ENCODE assay signal across 10 cellular contexts in the genomic region with DNA sequence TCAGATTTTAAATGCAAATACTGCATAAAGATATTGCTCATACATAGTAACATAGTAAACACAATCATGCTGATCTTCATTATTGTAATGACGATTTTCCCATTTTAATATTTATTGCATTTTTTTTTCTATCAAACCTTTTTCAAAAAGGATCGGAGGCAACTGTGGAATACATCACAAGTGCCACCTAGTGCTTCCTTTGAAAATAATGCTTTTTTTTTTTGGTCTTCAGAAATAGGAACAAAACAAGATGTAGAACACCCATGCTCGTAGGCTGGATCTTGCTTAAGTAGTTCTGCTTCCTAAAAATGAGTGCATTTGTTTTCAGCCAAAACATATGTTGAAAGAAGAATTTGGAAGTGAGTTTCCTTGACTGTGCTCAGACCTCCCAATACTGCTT. TPM values are rescaled to one million over a fixed set of nuclear protein-coding genes. Genes with fewer than 3 reads are reported as not detected.
DNase-seq lines count a peak whose midpoint lies in the region; ATAC-seq and TF ChIP-seq lines count a peak whose summit lies in the region.
"Had no signal": no experiment of that assay in that cellular context is flagged by ENCODE, and none has a peak within 500 bp of the region (broad histone marks: within the 10 kb centered on the region; RNA-seq: fewer than 3 reads in every experiment).

No MANE protein-coding gene starts in this region.

- H3K4me1 ChIP-seq in liver (ENCODE audit: control insufficient read depth in 4 of 4, insufficient read depth in 4 of 4, low read length in 3 of 4): peaks cover 2 to 13% (median 5%) of the 10 kb centered on the region in 4 donors

- peak; percentile 47 to 54 for DNase-seq in AML-193 (lab: John Stamatoyannopoulos, UW)
- DNase-seq in astrocyte of the spinal cord (ENCODE audit: low read depth, low spot score): no peak
- no peak for DNase-seq in cortex of kidney (lab: John Stamatoyannopoulos, UW)
- no peak for DNase-seq in activated T-cell treated with anti-CD3 and anti-CD28 coated beads, Interleukin-2, amount 50 U/mL, for 4 hours
- DNase-seq in foreskin melanocyte: no peak
- no peak for DNase-seq in kidney tubule cell (ENCODE audit: low spot score)
- DNase-seq: stimulated activated naive B cell treated with anti-CD40 and anti-IgM and Interleukin-4, amounts not matched to agents 10 μg/mL and 1 μg/mL and 100 μg/mL, for 72 hours had no signal

- peaks cover 6% of the 10 kb centered on the region for H3K9me3 Mint-ChIP-seq in activated T-cell treated with anti-CD3 and anti-CD28 coated beads, Interleukin-2, amount 50 U/mL, for 4 hours

- no peaks in the 10 kb centered on the region for H3K27me3 ChIP-seq in liver (ENCODE audit: control insufficient read depth in 4 of 4, insufficient read depth in 4 of 4, low read length in 3 of 4)

- no peak overlapping the region for H3K4me3 Mint-ChIP-seq in activated T-cell treated with anti-CD3 and anti-CD28 coated beads, Interleukin-2, amount 50 U/mL, for 4 hours
- H3K4me3 Mint-ChIP-seq: stimulated activated naive B cell treated with anti-CD40 and anti-IgM and Interleukin-4, amounts not matched to agents 10 μg/mL and 1 μg/mL and 100 μg/mL, for 72 hours; T-helper 2 cell treated with Interferon-gamma antibody and Interleukin-4, amounts not matched to agents 5 μg/mL and 100 μg/mL, for 36 hours had no signal

- no peaks in the 10 kb centered on the region for H3K27me3 Mint-ChIP-seq in activated T-cell treated with anti-CD3 and anti-CD28 coated beads, Interleukin-2, amount 50 U/mL, for 4 hours (ENCODE audit: low read depth)

- TF ChIP-seq RAD21 in Ishikawa (IDR thresholded peaks at IDR 0.05; ENCODE audit: low read depth): peak; percentile 40; the same call in 1 of the 2 replicates
- peak; percentile 87 to 89 for TF ChIP-seq RAD21 in liver (IDR thresholded peaks at IDR 0.05)

- TF ChIP-seq CTCF in astrocyte of the spinal cord (IDR thresholded peaks at IDR 0.05; ENCODE audit: low read depth, low read length) (peak; percentile 11), liver (IDR thresholded peaks at IDR 0.05; ENCODE audit: low read depth, low read length, missing input control) (peak; percentile 49)

- no peak for ATAC-seq in activated T-cell treated with anti-CD3 and anti-CD28 coated beads, Interleukin-2, amount 50 U/mL, for 4 hours

- H3K9ac ChIP-seq in liver (ENCODE audit: low read depth in 1 of 2, low read length in 2 of 2): no peak overlapping the region

- H3K4me3 ChIP-seq in astrocyte of the spinal cord (ENCODE audit: low read depth, low read length): no peak overlapping the region
- H3K4me3 ChIP-seq in liver (ENCODE audit: low read depth in 1 of 3, low read length in 3 of 3): no peak overlapping the region

- TF ChIP-seq EP300 in Ishikawa (IDR thresholded peaks at IDR 0.05; ENCODE audit: borderline replicate concordance): no peak

- peaks cover 12% of the 10 kb centered on the region for H3K4me1 Mint-ChIP-seq in activated T-cell treated with anti-CD3 and anti-CD28 coated beads, Interleukin-2, amount 50 U/mL, for 4 hours (ENCODE audit: low read depth)

- H3K36me3 ChIP-seq in liver (ENCODE audit: control insufficient read depth in 4 of 4, insufficient read depth in 3 of 4, low read depth in 1 of 4, low read length in 3 of 4): no peaks in the 10 kb centered on the region

- no peak overlapping the region for H3K27ac ChIP-seq in liver (ENCODE audit: low read depth in 1 of 2, low read length in 2 of 2)

- H3K9me3 ChIP-seq in liver (ENCODE audit: control insufficient read depth in 4 of 4, low read length in 3 of 4): no peaks in the 10 kb centered on the region

- 11% methylated on average over 3 of the region's 3 CpGs for WGBS in liver

- H3K36me3 Mint-ChIP-seq in activated T-cell treated with anti-CD3 and anti-CD28 coated beads, Interleukin-2, amount 50 U/mL, for 4 hours (ENCODE audit: insufficient read depth): peaks cover 14% of the 10 kb centered on the region

- in situ Hi-C loops in astrocyte of the spinal cord (cut with HindIII; ENCODE audit: low sequenced_read_pairs): no loop called here

TF ChIP-seq in Ishikawa, 13 proteins besides CTCF, POLR2A, EP300 and RAD21 (continues in another document):
- TF ChIP-seq CEBPB (IDR thresholded peaks at IDR 0.05) (no peak), CREB1 (IDR thresholded peaks at IDR 0.05; ENCODE audit: low read depth) (no peak), YY1 (IDR thresholded peaks at IDR 0.05; ENCODE audit: low read depth) (no peak), FOXM1 (IDR thresholded peaks at IDR 0.05; ENCODE audit: borderline replicate concordance, low read depth) (no peak), MAX (IDR thresholded peaks at IDR 0.05) (no peak), TCF12 (IDR thresholded peaks at IDR 0.05; ENCODE audit: low read depth) (no peak), ZBTB7A (IDR thresholded peaks at IDR 0.05; ENCODE audit: low read depth) (no peak), NFIC (IDR thresholded peaks at IDR 0.05) (no peak), TAF1 (IDR thresholded peaks at IDR 0.05; ENCODE audit: low read depth) (no peak), EGR1 (IDR thresholded peaks at IDR 0.05) (no peak)
- TF ChIP-seq, protein P1, sequence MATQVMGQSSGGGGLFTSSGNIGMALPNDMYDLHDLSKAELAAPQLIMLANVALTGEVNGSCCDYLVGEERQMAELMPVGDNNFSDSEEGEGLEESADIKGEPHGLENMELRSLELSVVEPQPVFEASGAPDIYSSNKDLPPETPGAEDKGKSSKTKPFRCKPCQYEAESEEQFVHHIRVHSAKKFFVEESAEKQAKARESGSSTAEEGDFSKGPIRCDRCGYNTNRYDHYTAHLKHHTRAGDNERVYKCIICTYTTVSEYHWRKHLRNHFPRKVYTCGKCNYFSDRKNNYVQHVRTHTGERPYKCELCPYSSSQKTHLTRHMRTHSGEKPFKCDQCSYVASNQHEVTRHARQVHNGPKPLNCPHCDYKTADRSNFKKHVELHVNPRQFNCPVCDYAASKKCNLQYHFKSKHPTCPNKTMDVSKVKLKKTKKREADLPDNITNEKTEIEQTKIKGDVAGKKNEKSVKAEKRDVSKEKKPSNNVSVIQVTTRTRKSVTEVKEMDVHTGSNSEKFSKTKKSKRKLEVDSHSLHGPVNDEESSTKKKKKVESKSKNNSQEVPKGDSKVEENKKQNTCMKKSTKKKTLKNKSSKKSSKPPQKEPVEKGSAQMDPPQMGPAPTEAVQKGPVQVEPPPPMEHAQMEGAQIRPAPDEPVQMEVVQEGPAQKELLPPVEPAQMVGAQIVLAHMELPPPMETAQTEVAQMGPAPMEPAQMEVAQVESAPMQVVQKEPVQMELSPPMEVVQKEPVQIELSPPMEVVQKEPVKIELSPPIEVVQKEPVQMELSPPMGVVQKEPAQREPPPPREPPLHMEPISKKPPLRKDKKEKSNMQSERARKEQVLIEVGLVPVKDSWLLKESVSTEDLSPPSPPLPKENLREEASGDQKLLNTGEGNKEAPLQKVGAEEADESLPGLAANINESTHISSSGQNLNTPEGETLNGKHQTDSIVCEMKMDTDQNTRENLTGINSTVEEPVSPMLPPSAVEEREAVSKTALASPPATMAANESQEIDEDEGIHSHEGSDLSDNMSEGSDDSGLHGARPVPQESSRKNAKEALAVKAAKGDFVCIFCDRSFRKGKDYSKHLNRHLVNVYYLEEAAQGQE (IDR thresholded peaks at IDR 0.05; ENCODE audit: low read depth): no peak

TF ChIP-seq in liver, 16 proteins besides CTCF, POLR2A, EP300 and RAD21:
- no peak for TF ChIP-seq GABPA (IDR thresholded peaks at IDR 0.05 in 1 of 2, conservative IDR thresholded peaks at IDR 0.05 in 1 of 2)
- no peak for TF ChIP-seq HNF4G (IDR thresholded peaks at IDR 0.05)
- no peak for TF ChIP-seq MAX (IDR thresholded peaks at IDR 0.05)
- no peak for TF ChIP-seq YY1 (IDR thresholded peaks at IDR 0.05)
- TF ChIP-seq SP1 (IDR thresholded peaks at IDR 0.05): no peak

RNA-seq across cellular contexts. Expression of gene GPR155, which starts 35.7 kb away (rescaled TPM):
- total RNA-seq in liver: 1 to 10 TPM; 3.9 to 9.4 TPM
- 1 to 10 TPM; 3.1 to 5.0 TPM for polyA plus RNA-seq in liver
- 1 to 10 TPM; 2.3 to 3.4 (median 2.7) TPM for total RNA-seq in activated T-cell treated with anti-CD3 and anti-CD28 coated beads, Interleukin-2, amount 50 U/mL, for 4 hours

Comparison
In these comparisons a context has a peak if more than half of its experiments do, and no peak if none do; other contexts are left out.
1. DNase-seq: peak in AML-193 (2 of 2); none in astrocyte of the spinal cord (single experiment), cortex of kidney (single experiment), activated T-cell treated with anti-CD3 and anti-CD28 coated beads, Interleukin-2, amount 50 U/mL, for 4 hours (single experiment), foreskin melanocyte (single experiment) and kidney tubule cell (single experiment).